In genomic region chr12:70241845-70242244, GRCh38 we compare ENCODE assay signal across 8 cellular contexts. TPM values are rescaled to one million over a fixed set of nuclear protein-coding genes. Genes with fewer than 3 reads are reported as not detected.
DNase-seq lines count a peak whose midpoint lies in the region; ATAC-seq and TF ChIP-seq lines count a peak whose summit lies in the region.

No MANE protein-coding gene starts in this region.

- TF ChIP-seq POLR2A in heart left ventricle (IDR thresholded peaks at IDR 0.05): no peak
- no peak for TF ChIP-seq POLR2A in tibial nerve (IDR thresholded peaks at IDR 0.05)

- H3K9me3 ChIP-seq in heart left ventricle (no peaks in the 10 kb centered on the region), tibial nerve (no peaks in the 10 kb centered on the region)

- TF ChIP-seq EP300 in tibial nerve (IDR thresholded peaks at IDR 0.05): no peak

- peaks cover 50% of the 10 kb centered on the region for H3K36me3 Mint-ChIP-seq in activated naive CD8-positive, alpha-beta T cell treated with anti-CD3 and anti-CD28 coated beads for 36 hours
- H3K36me3 Mint-ChIP-seq in immature natural killer cell: peaks cover 19 to 26% (median 22%) of the 10 kb centered on the region in 3 donors

- peak overlapping the region; percentile 99 for H3K27ac Mint-ChIP-seq in activated naive CD8-positive, alpha-beta T cell treated with anti-CD3 and anti-CD28 coated beads for 36 hours
- H3K27ac Mint-ChIP-seq in immature natural killer cell: peak overlapping the region; percentile 98 to 100 (median 99)

- H3K4me1 ChIP-seq in heart left ventricle: peaks cover 0 to 52% (median 36%) of the 10 kb centered on the region in 12 donors
- H3K4me1 ChIP-seq in tibial nerve: peaks cover 0 to 40% (median 35%) of the 10 kb centered on the region in 4 donors

- no peak for ATAC-seq in heart left ventricle
- ATAC-seq in left ventricle myocardium superior: no peak
- no peak for ATAC-seq in GM21717 (IDR thresholded peaks at IDR 0.05; ENCODE audit: unreplicated experiment)
- ATAC-seq in GM21360 (IDR thresholded peaks at IDR 0.05; ENCODE audit: unreplicated experiment): no peak

- DNase-seq in heart left ventricle: no peak
- no peak for DNase-seq in left ventricle myocardium superior
- DNase-seq in activated naive CD8-positive, alpha-beta T cell treated with anti-CD3 and anti-CD28 coated beads for 36 hours: no peak
- no peak for DNase-seq in immature natural killer cell
- no peak for DNase-seq in tibial nerve (ENCODE audit: low spot score in 2 of 2)
- no peak for DNase-seq in AML-193 (lab: John Stamatoyannopoulos, UW)

- H3K27ac ChIP-seq in heart left ventricle (peak overlapping the region in 3 of 12 donors; percentile 96 to 99 (median 96)), tibial nerve (peak overlapping the region in 3 of 4 donors; percentile 95 to 99 (median 97))

- H3K27me3 ChIP-seq in heart left ventricle: no peaks in the 10 kb centered on the region
- no peaks in the 10 kb centered on the region for H3K27me3 ChIP-seq in tibial nerve

- intact Hi-C loops in heart left ventricle (cut with DNase I) (loop anchor here in 9 of 10 donors (5.0 to 10.0 kb wide), 11 partner anchors 73 to 485 kb away; partner anchors contain the start of gene KCNMB4 (in 6 of the 9)), left ventricle myocardium superior (cut with micrococcal nuclease) (no loop called here)

- 38 to 54% (median 44%) methylated on average over 2 of the region's 2 CpGs for WGBS in heart left ventricle, 4 donors
- 17 to 20% methylated on average over 2 of the region's 2 CpGs for WGBS in tibial nerve, 2 donors

- peak overlapping the region; percentile 100 for H3K4me3 Mint-ChIP-seq in activated naive CD8-positive, alpha-beta T cell treated with anti-CD3 and anti-CD28 coated beads for 36 hours
- H3K4me3 Mint-ChIP-seq in immature natural killer cell: peak overlapping the region; percentile 94 to 100 (median 97)

- H3K9me3 Mint-ChIP-seq in activated naive CD8-positive, alpha-beta T cell treated with anti-CD3 and anti-CD28 coated beads for 36 hours: peaks cover 2% of the 10 kb centered on the region
- H3K9me3 Mint-ChIP-seq in immature natural killer cell: no peaks in the 10 kb centered on the region

- H3K4me1 Mint-ChIP-seq in activated naive CD8-positive, alpha-beta T cell treated with anti-CD3 and anti-CD28 coated beads for 36 hours: peaks cover 47% of the 10 kb centered on the region
- peaks cover 59 to 73% of the 10 kb centered on the region in 2 donors for H3K4me1 Mint-ChIP-seq in immature natural killer cell

- H3K27me3 Mint-ChIP-seq in activated naive CD8-positive, alpha-beta T cell treated with anti-CD3 and anti-CD28 coated beads for 36 hours: no peaks in the 10 kb centered on the region
- H3K27me3 Mint-ChIP-seq in immature natural killer cell (ENCODE audit: low read depth in 3 of 3): peaks cover 22 to 33% (median 23%) of the 10 kb centered on the region in 3 donors

- TF ChIP-seq CTCF in heart left ventricle (IDR thresholded peaks at IDR 0.05): no peak
- no peak for TF ChIP-seq CTCF in tibial nerve (IDR thresholded peaks at IDR 0.05)

- peak overlapping the region in 8 of 12 donors; percentile 78 to 97 (median 92) for H3K4me3 ChIP-seq in heart left ventricle
- peak overlapping the region in 2 of 4 donors; percentile 73 to 87 for H3K4me3 ChIP-seq in tibial nerve

- H3K36me3 ChIP-seq in heart left ventricle: peaks cover 0 to 44% (median 30%) of the 10 kb centered on the region in 9 donors
- H3K36me3 ChIP-seq in tibial nerve: peaks cover 4 to 39% (median 5%) of the 10 kb centered on the region in 3 donors

RNA-seq across cellular contexts. Expression of gene CNOT2, which starts 1.4 kb away (rescaled TPM):
- total RNA-seq in heart left ventricle (10 to 100 TPM; 32.7 to 63.7 (median 37.0) TPM), left ventricle myocardium superior (36.9 TPM), tibial nerve (100 to 1,000 TPM in 3 of 4 donors, 10 to 100 TPM in 1; 80.6 to 164 (median 132) TPM)
- polyA plus RNA-seq in heart left ventricle (10 to 100 TPM; 15.5 to 30.4 TPM), immature natural killer cell (100 to 1,000 TPM in 2 of 3 donors, 10 to 100 TPM in 1; 84.6 to 126 (median 114) TPM)
- 10 to 100 TPM; 61.1 to 69.7 TPM for total RNA-seq in activated naive CD8-positive, alpha-beta T cell treated with anti-CD3 and anti-CD28 coated beads for 36 hours
